In genomic region chr15:42919794-42920280, GRCh38 we compare ENCODE assay signal across 8 cellular contexts. TPM values are rescaled to one million over a fixed set of nuclear protein-coding genes. Genes with fewer than 3 reads are reported as not detected.
DNase-seq lines count a peak whose midpoint lies in the region; ATAC-seq and TF ChIP-seq lines count a peak whose summit lies in the region.

No MANE protein-coding gene starts in this region.

- no peaks in the 10 kb centered on the region for H3K9me3 ChIP-seq in BE2C
- H3K9me3 ChIP-seq in HAP-1 = no peaks in the 10 kb centered on the region
- H3K9me3 ChIP-seq in Panc1 (ENCODE audit: control insufficient read depth, insufficient read depth, low read depth, low read length) = no peaks in the 10 kb centered on the region
- no peaks in the 10 kb centered on the region for H3K9me3 ChIP-seq in iPS-15b (ENCODE audit: control insufficient read depth, insufficient read depth, low read length)
- H3K9me3 ChIP-seq in gastrocnemius medialis = no peaks in the 10 kb centered on the region

- DNase-seq in BE2C (peak; percentile 16), HAP-1 (ENCODE audit: low spot score in 2 of 2) (peak; percentile 31 to 42), Panc1 (ENCODE audit: low read depth, low spot score) (no peak), astrocyte of the spinal cord (ENCODE audit: low read depth, low spot score) (peak; percentile 23), gastrocnemius medialis (peak; percentile 4 to 20), SHP77 (lab: John Stamatoyannopoulos, UW) (no peak), NCI-H1930 (lab: John Stamatoyannopoulos, UW) (no peak)

- POLR2A ChIA-PET in Panc1 (lab: Charles Lee) = no interaction called here

- ATAC-seq in Panc1 (no peak), gastrocnemius medialis (peak; percentile 9 to 27)

- in situ Hi-C loops in HAP-1 (cut with MboI; ENCODE audit: low sequenced_read_pairs) = loop anchor here (5.0 kb wide), 1 partner anchor 173 kb away; no protein-coding TSS in a partner anchor
- in situ Hi-C loops in Panc1 (cut with HindIII; ENCODE audit: low pct_unique_long_range_greater_than_20kb, low sequenced_read_pairs) = no loop called here
- in situ Hi-C loops in astrocyte of the spinal cord (cut with HindIII; ENCODE audit: low sequenced_read_pairs) = no loop called here
- in situ Hi-C loops in gastrocnemius medialis (cut with MboI; ENCODE audit: low sequenced_read_pairs in 4 of 4) = loop anchor here in 2 of 4 donors (5.0 to 10.0 kb wide), 2 partner anchors 215 to 218 kb away; no protein-coding TSS in a partner anchor

- no TSS peak for BruUV-seq in Panc1 (replicated peaks; lab: Mats Ljungman, UMichigan)

- H3K9ac ChIP-seq in iPS-15b (ENCODE audit: low read depth, low read length) = peak overlapping the region; percentile 51

- peak in 1 of 2 donors; percentile 6 for TF ChIP-seq POLR2A in gastrocnemius medialis (IDR thresholded peaks at IDR 0.05)

- peak overlapping the region; percentile 93 for H3K4me3 ChIP-seq in BE2C (ENCODE audit: low read depth, low read length)
- peak overlapping the region; percentile 87 for H3K4me3 ChIP-seq in HAP-1
- peak overlapping the region; percentile 78 to 84 for H3K4me3 ChIP-seq in Panc1 (ENCODE audit: low read depth in 2 of 2, low read length in 2 of 2)
- peak overlapping the region; percentile 76 for H3K4me3 ChIP-seq in astrocyte of the spinal cord (ENCODE audit: low read depth, low read length)
- H3K4me3 ChIP-seq in iPS-15b (ENCODE audit: low read depth, low read length) = peak overlapping the region; percentile 87
- peak overlapping the region; percentile 88 to 100 (median 90) for H3K4me3 ChIP-seq in gastrocnemius medialis

- CTCF ChIA-PET in Panc1 (lab: Charles Lee) = no interaction called here

- H3K27ac ChIP-seq in Panc1 (ENCODE audit: low read length) (peak overlapping the region; percentile 76), gastrocnemius medialis (peak overlapping the region; percentile 88 to 94 (median 91))

- H3K27me3 ChIP-seq in BE2C (no peaks in the 10 kb centered on the region), HAP-1 (ENCODE audit: low read depth) (no peaks in the 10 kb centered on the region), Panc1 (ENCODE audit: control insufficient read depth, insufficient read depth, low read length) (no peaks in the 10 kb centered on the region), iPS-15b (ENCODE audit: control insufficient read depth, insufficient read depth, low read length) (peaks cover 12% of the 10 kb centered on the region), gastrocnemius medialis (no peaks in the 10 kb centered on the region)

- TF ChIP-seq CTCF in BE2C (IDR thresholded peaks at IDR 0.05; ENCODE audit: low read depth, low read length) = no peak
- TF ChIP-seq CTCF in Panc1 (IDR thresholded peaks at IDR 0.05) = no peak
- no peak for TF ChIP-seq CTCF in astrocyte of the spinal cord (IDR thresholded peaks at IDR 0.05; ENCODE audit: low read depth, low read length)
- TF ChIP-seq CTCF in gastrocnemius medialis (IDR thresholded peaks at IDR 0.05 in 4 of 5, conservative IDR thresholded peaks at IDR 0.05 in 1 of 5) = no peak

- H3K36me3 ChIP-seq in BE2C = no peaks in the 10 kb centered on the region
- no peaks in the 10 kb centered on the region for H3K36me3 ChIP-seq in HAP-1 (replicated peaks)
- H3K36me3 ChIP-seq in Panc1 (ENCODE audit: control insufficient read depth, insufficient read depth, low read length) = no peaks in the 10 kb centered on the region
- no peaks in the 10 kb centered on the region for H3K36me3 ChIP-seq in iPS-15b (ENCODE audit: control insufficient read depth, insufficient read depth, low read length)
- H3K36me3 ChIP-seq in gastrocnemius medialis = no peaks in the 10 kb centered on the region

- intact Hi-C loops in Panc1 (cut with micrococcal nuclease; ENCODE audit: unreplicated experiment) = no loop called here
- intact Hi-C loops in gastrocnemius medialis (cut with DNase I; ENCODE audit: low total_unique reads) = loop anchor here (2.0 to 10.0 kb wide), 3 partner anchors 183 to 345 kb away; partner anchors contain the start of genes CCNDBP1, CDAN1 and STARD9

- H3K4me1 ChIP-seq in BE2C = no peaks in the 10 kb centered on the region
- peaks cover 12% of the 10 kb centered on the region for H3K4me1 ChIP-seq in HAP-1
- H3K4me1 ChIP-seq in Panc1 (ENCODE audit: control insufficient read depth, insufficient read depth, low read length) = peaks cover 6% of the 10 kb centered on the region; the same call in 1 of the 2 replicates
- peaks cover 3% of the 10 kb centered on the region for H3K4me1 ChIP-seq in iPS-15b (ENCODE audit: control insufficient read depth, insufficient read depth, low read length)
- H3K4me1 ChIP-seq in gastrocnemius medialis = peaks cover 20 to 29% of the 10 kb centered on the region in 2 donors

RNA-seq across cellular contexts. Expression of gene TTBK2, which starts 0.7 kb away (rescaled TPM):
- 5.1 TPM for polyA plus RNA-seq in BE2C (2012; ENCODE audit: insufficient read depth, insufficient read length, low read depth)
- total RNA-seq in Panc1 (2021; ENCODE audit: unreplicated experiment) (17.2 TPM), gastrocnemius medialis (10 to 100 TPM in 3 of 4 donors, 1 to 10 TPM in 1; 8.8 to 20.3 (median 16.2) TPM)
- 7.4 TPM for polyA plus RNA-seq in Panc1 (2012; ENCODE audit: insufficient read length)

Comparison
In these comparisons a context has a peak if more than half of its experiments do, and no peak if none do; other contexts are left out.
1. DNase-seq: peak in BE2C (single experiment), HAP-1 (2 of 2), astrocyte of the spinal cord (single experiment) and gastrocnemius medialis (2 of 2); none in Panc1 (single experiment), SHP77 (0 of 2) and NCI-H1930 (0 of 2).
2. Peak in every context shown above with its lines, with median percentiles within 50 percentile points of each other: H3K4me3 ChIP-seq.